Comparison of ENCODE assay signal across 1 cellular context in the genomic region with DNA sequence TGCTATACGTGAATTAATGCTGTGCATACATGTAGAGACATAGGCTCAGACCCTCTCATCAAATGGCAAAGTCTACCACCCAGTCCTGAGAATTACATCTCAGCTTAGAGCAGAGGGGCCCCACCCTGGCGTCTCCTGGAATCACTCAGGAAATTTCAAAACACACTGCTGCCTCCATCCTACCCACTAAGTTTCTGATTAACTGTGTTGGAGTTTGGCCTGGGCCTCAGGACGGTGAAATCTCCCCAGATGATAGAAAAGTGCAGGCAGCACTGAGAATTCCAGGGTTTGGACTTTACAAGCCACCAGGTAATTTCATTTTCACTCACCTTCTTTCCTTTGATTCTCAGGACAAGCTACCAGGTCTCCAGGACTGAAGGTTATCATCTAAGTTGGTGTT.
TF ChIP-seq lines count a peak whose summit lies in the region.

No MANE protein-coding gene starts in this region.

TF ChIP-seq in HepG2, 621 proteins besides CTCF, POLR2A, EP300 and RAD21:
- TF ChIP-seq, protein P1, sequence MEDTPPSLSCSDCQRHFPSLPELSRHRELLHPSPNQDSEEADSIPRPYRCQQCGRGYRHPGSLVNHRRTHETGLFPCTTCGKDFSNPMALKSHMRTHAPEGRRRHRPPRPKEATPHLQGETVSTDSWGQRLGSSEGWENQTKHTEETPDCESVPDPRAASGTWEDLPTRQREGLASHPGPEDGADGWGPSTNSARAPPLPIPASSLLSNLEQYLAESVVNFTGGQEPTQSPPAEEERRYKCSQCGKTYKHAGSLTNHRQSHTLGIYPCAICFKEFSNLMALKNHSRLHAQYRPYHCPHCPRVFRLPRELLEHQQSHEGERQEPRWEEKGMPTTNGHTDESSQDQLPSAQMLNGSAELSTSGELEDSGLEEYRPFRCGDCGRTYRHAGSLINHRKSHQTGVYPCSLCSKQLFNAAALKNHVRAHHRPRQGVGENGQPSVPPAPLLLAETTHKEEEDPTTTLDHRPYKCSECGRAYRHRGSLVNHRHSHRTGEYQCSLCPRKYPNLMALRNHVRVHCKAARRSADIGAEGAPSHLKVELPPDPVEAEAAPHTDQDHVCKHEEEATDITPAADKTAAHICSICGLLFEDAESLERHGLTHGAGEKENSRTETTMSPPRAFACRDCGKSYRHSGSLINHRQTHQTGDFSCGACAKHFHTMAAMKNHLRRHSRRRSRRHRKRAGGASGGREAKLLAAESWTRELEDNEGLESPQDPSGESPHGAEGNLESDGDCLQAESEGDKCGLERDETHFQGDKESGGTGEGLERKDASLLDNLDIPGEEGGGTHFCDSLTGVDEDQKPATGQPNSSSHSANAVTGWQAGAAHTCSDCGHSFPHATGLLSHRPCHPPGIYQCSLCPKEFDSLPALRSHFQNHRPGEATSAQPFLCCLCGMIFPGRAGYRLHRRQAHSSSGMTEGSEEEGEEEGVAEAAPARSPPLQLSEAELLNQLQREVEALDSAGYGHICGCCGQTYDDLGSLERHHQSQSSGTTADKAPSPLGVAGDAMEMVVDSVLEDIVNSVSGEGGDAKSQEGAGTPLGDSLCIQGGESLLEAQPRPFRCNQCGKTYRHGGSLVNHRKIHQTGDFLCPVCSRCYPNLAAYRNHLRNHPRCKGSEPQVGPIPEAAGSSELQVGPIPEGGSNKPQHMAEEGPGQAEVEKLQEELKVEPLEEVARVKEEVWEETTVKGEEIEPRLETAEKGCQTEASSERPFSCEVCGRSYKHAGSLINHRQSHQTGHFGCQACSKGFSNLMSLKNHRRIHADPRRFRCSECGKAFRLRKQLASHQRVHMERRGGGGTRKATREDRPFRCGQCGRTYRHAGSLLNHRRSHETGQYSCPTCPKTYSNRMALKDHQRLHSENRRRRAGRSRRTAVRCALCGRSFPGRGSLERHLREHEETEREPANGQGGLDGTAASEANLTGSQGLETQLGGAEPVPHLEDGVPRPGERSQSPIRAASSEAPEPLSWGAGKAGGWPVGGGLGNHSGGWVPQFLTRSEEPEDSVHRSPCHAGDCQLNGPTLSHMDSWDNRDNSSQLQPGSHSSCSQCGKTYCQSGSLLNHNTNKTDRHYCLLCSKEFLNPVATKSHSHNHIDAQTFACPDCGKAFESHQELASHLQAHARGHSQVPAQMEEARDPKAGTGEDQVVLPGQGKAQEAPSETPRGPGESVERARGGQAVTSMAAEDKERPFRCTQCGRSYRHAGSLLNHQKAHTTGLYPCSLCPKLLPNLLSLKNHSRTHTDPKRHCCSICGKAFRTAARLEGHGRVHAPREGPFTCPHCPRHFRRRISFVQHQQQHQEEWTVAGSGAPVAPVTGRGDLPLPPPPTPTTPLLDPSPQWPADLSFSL (CRISPR knock-in tag; IDR thresholded peaks at IDR 0.05), result no peak
- TF ChIP-seq ZNF234 (CRISPR knock-in tag; conservative IDR thresholded peaks at IDR 0.05), result no peak
- no peak for TF ChIP-seq ZNF317 (CRISPR knock-in tag; IDR thresholded peaks at IDR 0.05)
- TF ChIP-seq SSRP1 (CRISPR knock-in tag; IDR thresholded peaks at IDR 0.05), result no peak
- no peak for TF ChIP-seq ZBTB7A (CRISPR knock-in tag; IDR thresholded peaks at IDR 0.05)
- TF ChIP-seq HOXA9 (CRISPR knock-in tag; IDR thresholded peaks at IDR 0.05; ENCODE audit: borderline replicate concordance), result no peak
- no peak for TF ChIP-seq NFE2L1 (CRISPR knock-in tag; IDR thresholded peaks at IDR 0.05; ENCODE audit: borderline replicate concordance)
- TF ChIP-seq GABPA (IDR thresholded peaks at IDR 0.05; ENCODE audit: low read depth, low read length), result no peak
- TF ChIP-seq GABPA (CRISPR knock-in tag; IDR thresholded peaks at IDR 0.05; ENCODE audit: low read depth), result no peak
- TF ChIP-seq MTA1 (CRISPR knock-in tag; IDR thresholded peaks at IDR 0.05; ENCODE audit: borderline replicate concordance), result no peak
- TF ChIP-seq, protein P2, sequence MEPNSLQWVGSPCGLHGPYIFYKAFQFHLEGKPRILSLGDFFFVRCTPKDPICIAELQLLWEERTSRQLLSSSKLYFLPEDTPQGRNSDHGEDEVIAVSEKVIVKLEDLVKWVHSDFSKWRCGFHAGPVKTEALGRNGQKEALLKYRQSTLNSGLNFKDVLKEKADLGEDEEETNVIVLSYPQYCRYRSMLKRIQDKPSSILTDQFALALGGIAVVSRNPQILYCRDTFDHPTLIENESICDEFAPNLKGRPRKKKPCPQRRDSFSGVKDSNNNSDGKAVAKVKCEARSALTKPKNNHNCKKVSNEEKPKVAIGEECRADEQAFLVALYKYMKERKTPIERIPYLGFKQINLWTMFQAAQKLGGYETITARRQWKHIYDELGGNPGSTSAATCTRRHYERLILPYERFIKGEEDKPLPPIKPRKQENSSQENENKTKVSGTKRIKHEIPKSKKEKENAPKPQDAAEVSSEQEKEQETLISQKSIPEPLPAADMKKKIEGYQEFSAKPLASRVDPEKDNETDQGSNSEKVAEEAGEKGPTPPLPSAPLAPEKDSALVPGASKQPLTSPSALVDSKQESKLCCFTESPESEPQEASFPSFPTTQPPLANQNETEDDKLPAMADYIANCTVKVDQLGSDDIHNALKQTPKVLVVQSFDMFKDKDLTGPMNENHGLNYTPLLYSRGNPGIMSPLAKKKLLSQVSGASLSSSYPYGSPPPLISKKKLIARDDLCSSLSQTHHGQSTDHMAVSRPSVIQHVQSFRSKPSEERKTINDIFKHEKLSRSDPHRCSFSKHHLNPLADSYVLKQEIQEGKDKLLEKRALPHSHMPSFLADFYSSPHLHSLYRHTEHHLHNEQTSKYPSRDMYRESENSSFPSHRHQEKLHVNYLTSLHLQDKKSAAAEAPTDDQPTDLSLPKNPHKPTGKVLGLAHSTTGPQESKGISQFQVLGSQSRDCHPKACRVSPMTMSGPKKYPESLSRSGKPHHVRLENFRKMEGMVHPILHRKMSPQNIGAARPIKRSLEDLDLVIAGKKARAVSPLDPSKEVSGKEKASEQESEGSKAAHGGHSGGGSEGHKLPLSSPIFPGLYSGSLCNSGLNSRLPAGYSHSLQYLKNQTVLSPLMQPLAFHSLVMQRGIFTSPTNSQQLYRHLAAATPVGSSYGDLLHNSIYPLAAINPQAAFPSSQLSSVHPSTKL (CRISPR knock-in tag; IDR thresholded peaks at IDR 0.05), result no peak
- TF ChIP-seq, protein P3, sequence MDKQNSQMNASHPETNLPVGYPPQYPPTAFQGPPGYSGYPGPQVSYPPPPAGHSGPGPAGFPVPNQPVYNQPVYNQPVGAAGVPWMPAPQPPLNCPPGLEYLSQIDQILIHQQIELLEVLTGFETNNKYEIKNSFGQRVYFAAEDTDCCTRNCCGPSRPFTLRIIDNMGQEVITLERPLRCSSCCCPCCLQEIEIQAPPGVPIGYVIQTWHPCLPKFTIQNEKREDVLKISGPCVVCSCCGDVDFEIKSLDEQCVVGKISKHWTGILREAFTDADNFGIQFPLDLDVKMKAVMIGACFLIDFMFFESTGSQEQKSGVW (CRISPR knock-in tag; IDR thresholded peaks at IDR 0.05; ENCODE audit: borderline replicate concordance), result no peak
- TF ChIP-seq ZNF367 (CRISPR knock-in tag; IDR thresholded peaks at IDR 0.05; ENCODE audit: borderline replicate concordance), result no peak
